In genomic region chr4:95450294-95450693, GRCh38 we compare ENCODE assay signal across 35 cellular contexts.
"Had no signal": no experiment of that assay in that cellular context is flagged by ENCODE, and none has a peak within 500 bp of the region (broad histone marks: within the 10 kb centered on the region; RNA-seq: fewer than 3 reads in every experiment).

No MANE protein-coding gene starts in this region.

- H3K4me3 ChIP-seq: MG63 had no signal

- H3K36me3 ChIP-seq: MG63 had no signal

- H3K27me3 ChIP-seq: MG63 had no signal

- DNase-seq: Karpas-422, Kasumi-1, MG63, MM.1S, MV-4-11, NCI-H1048, NCI-H1092, NCI-H1092 treated with DMSO at 0.1 percent for 48 hours, NCI-H1105, NCI-H1105 treated with DMSO at 0.1 percent for 48 hours, NCI-H1417, NCI-H1417 treated with DMSO at 0.1 percent for 48 hours, NCI-H1436, NCI-H1436 treated with DMSO at 0.1 percent for 48 hours, NCI-H146, NCI-H1694, NCI-H1694 treated with DMSO at 0.1 percent for 48 hours, NCI-H187, NCI-H187 treated with DMSO at 0.1 percent for 48 hours, NCI-H1930, NCI-H2029, NCI-H2029 treated with DMSO at 0.1 percent for 48 hours, NCI-H2081, NCI-H2081 treated with DMSO at 0.1 percent for 48 hours, NCI-H2107, NCI-H2171, NCI-H2171 treated with DMSO at 0.1 percent for 48 hours, NCI-H2227 treated with DMSO at 0.1 percent for 48 hours, NCI-H226, NCI-H345, NCI-H446, NCI-H446 treated with DMSO at 0.1 percent for 48 hours, NCI-H510A, NCI-H510A treated with DMSO at 0.1 percent for 48 hours, NCI-H524 had no signal

- H3K9me3 ChIP-seq: MG63 had no signal
